19 cellular contexts compared by ENCODE assay signal in the genomic region with DNA sequence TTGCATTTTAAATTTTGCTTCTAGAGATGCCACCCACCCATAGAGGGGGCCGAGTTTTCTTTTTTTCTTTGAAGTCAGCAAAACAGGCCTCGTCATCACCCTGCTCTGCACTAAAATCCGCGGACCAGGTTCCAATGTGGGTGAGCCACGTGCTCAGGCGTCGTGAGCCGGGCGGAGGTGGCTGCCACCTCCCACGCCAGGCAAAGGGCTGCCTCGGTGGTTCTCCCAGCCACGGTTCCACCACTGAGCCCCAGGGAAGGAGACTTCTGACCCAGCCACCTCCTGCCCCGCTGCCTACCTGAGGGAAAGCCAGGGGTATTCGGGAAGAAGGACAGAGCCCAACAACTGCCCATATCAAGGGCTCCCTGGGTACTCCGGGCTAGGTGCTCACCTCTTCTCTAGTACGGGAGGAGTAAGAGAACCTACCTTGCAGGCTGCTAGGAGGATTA.
"Had no signal": no experiment of that assay in that cellular context is flagged by ENCODE, and none has a peak within 500 bp of the region (broad histone marks: within the 10 kb centered on the region; RNA-seq: fewer than 3 reads in every experiment).

No MANE protein-coding gene starts in this region.

- H3K27me3 Mint-ChIP-seq: activated B cell treated with CpG ODN at 0.5 μM for 24 hours; activated CD4-positive, alpha-beta T cell treated with anti-CD3 and anti-CD28 coated beads for 36 hours; activated naive CD8-positive, alpha-beta T cell treated with anti-CD3 and anti-CD28 coated beads, Interleukin-2, amount 10 ng/mL, durations not matched to agents 7 days and 5 days had no signal

- ATAC-seq: activated CD4-positive, alpha-beta T cell treated with anti-CD3 and anti-CD28 coated beads for 36 hours; heart left ventricle; left colon; T-helper 17 cell; upper lobe of right lung had no signal

- H3K4me3 Mint-ChIP-seq: activated B cell treated with CpG ODN at 0.5 μM for 24 hours; activated CD4-positive, alpha-beta memory T cell treated with anti-CD3 and anti-CD28 coated beads for 36 hours; activated CD4-positive, alpha-beta T cell treated with anti-CD3 and anti-CD28 coated beads for 36 hours; activated naive CD4-positive, alpha-beta T cell treated with anti-CD3 and anti-CD28 coated beads for 36 hours; activated naive CD8-positive, alpha-beta T cell treated with anti-CD3 and anti-CD28 coated beads, Interleukin-2, amount 10 ng/mL, durations not matched to agents 7 days and 5 days; T-helper 17 cell had no signal

- H3K27ac Mint-ChIP-seq: activated B cell treated with CpG ODN at 0.5 μM for 24 hours; activated CD4-positive, alpha-beta memory T cell treated with anti-CD3 and anti-CD28 coated beads for 36 hours; activated CD4-positive, alpha-beta T cell treated with anti-CD3 and anti-CD28 coated beads for 36 hours; activated naive CD4-positive, alpha-beta T cell treated with anti-CD3 and anti-CD28 coated beads for 36 hours; activated naive CD8-positive, alpha-beta T cell treated with anti-CD3 and anti-CD28 coated beads, Interleukin-2, amount 10 ng/mL, durations not matched to agents 7 days and 5 days; T-helper 17 cell had no signal

- H3K4me3 ChIP-seq: cardiac muscle cell, heart left ventricle, upper lobe of right lung had no signal

- H3K9me3 ChIP-seq: heart left ventricle, upper lobe of right lung had no signal

- FAIRE-seq: frontal cortex, islet of Langerhans had no signal

- H3K27ac ChIP-seq: cardiac muscle cell, heart left ventricle, upper lobe of right lung had no signal

- H3K4me1 Mint-ChIP-seq: activated B cell treated with CpG ODN at 0.5 μM for 24 hours; activated CD4-positive, alpha-beta T cell treated with anti-CD3 and anti-CD28 coated beads for 36 hours; activated naive CD8-positive, alpha-beta T cell treated with anti-CD3 and anti-CD28 coated beads, Interleukin-2, amount 10 ng/mL, durations not matched to agents 7 days and 5 days; T-helper 17 cell had no signal

- H3K36me3 ChIP-seq: cardiac muscle cell, heart left ventricle, upper lobe of right lung had no signal

- H3K9me3 Mint-ChIP-seq: activated B cell treated with CpG ODN at 0.5 μM for 24 hours; activated CD4-positive, alpha-beta memory T cell treated with anti-CD3 and anti-CD28 coated beads for 36 hours; activated naive CD4-positive, alpha-beta T cell treated with anti-CD3 and anti-CD28 coated beads for 36 hours; activated naive CD8-positive, alpha-beta T cell treated with anti-CD3 and anti-CD28 coated beads, Interleukin-2, amount 10 ng/mL, durations not matched to agents 7 days and 5 days; nephron had no signal

- DNase-seq: activated B cell treated with CpG ODN at 0.5 μM for 24 hours; activated CD4-positive, alpha-beta memory T cell treated with anti-CD3 and anti-CD28 coated beads for 36 hours; activated CD4-positive, alpha-beta T cell treated with anti-CD3 and anti-CD28 coated beads for 36 hours; activated naive CD4-positive, alpha-beta T cell treated with anti-CD3 and anti-CD28 coated beads for 36 hours; activated naive CD8-positive, alpha-beta T cell treated with anti-CD3 and anti-CD28 coated beads, Interleukin-2, amount 10 ng/mL, durations not matched to agents 7 days and 5 days; activated T-cell treated with anti-CD3 and anti-CD28 coated beads, Interleukin-2, amount 50 U/mL, for 48 hours; amniotic stem cell; effector memory CD4-positive, alpha-beta T cell; left colon; mesenchymal stem cell; stimulated activated CD4-positive, alpha-beta T cell treated with anti-CD3 and anti-CD28 coated beads, Interleukin-2, amount 100 ng/mL, for 48 hours; stimulated activated naive CD4-positive, alpha-beta T cell; T-helper 17 cell; upper lobe of right lung had no signal

- H3K36me3 Mint-ChIP-seq: activated CD4-positive, alpha-beta memory T cell treated with anti-CD3 and anti-CD28 coated beads for 36 hours; activated naive CD8-positive, alpha-beta T cell treated with anti-CD3 and anti-CD28 coated beads, Interleukin-2, amount 10 ng/mL, durations not matched to agents 7 days and 5 days had no signal

- H3K27me3 ChIP-seq: cardiac muscle cell, heart left ventricle, upper lobe of right lung had no signal
